9 cellular contexts compared by ENCODE assay signal in genomic region chr20:44601801-44602204, GRCh38. TPM values are rescaled to one million over a fixed set of nuclear protein-coding genes. Genes with fewer than 3 reads are reported as not detected.
DNase-seq lines count a peak whose midpoint lies in the region; ATAC-seq and TF ChIP-seq lines count a peak whose summit lies in the region.
"Had no signal": no experiment of that assay in that cellular context is flagged by ENCODE, and none has a peak within 500 bp of the region (broad histone marks: within the 10 kb centered on the region; RNA-seq: fewer than 3 reads in every experiment).

No MANE protein-coding gene starts in this region.

- no CpG with 5 or more reads among the region's 1 CpG for WGBS in H9 (ENCODE audit: extremely low coverage, insufficient read length, low lambda C conversion rate)

- H3K4me3 ChIP-seq in mucosa of descending colon (no peak overlapping the region), uterus (no peak overlapping the region)

- H2BK5ac ChIP-seq in H9 (ENCODE audit: insufficient read length, low read length): no peak overlapping the region

- H3K4ac ChIP-seq in H9 (ENCODE audit: low read depth, low read length): no peak overlapping the region

- peaks cover 20 to 26% of the 10 kb centered on the region in 2 experiments for H3K4me1 Mint-ChIP-seq in H9

- no peak overlapping the region for H3K18ac ChIP-seq in H9 (ENCODE audit: insufficient read length, low read depth, low read length)

- H2BK120ac ChIP-seq in H9 (ENCODE audit: low read depth, low read length, poor library complexity, severe bottlenecking): no peak overlapping the region

- peaks cover 0 to 3% of the 10 kb centered on the region in 2 experiments; a peak in 3 of 5 replicates for H3K9me3 Mint-ChIP-seq in H9

- no peak overlapping the region for H4K5ac ChIP-seq in H9 (ENCODE audit: insufficient read length, low read depth, low read length)

- H3K4me1 ChIP-seq in mucosa of descending colon (ENCODE audit: low read depth) (peaks cover 7% of the 10 kb centered on the region), uterus (peaks cover 20 to 25% of the 10 kb centered on the region in 2 donors), H9 (ENCODE audit: insufficient read depth, low read length) (peaks cover 8% of the 10 kb centered on the region; the same call in 1 of the 2 replicates)

- no peaks in the 10 kb centered on the region for H3K27me3 Mint-ChIP-seq in H9 (ENCODE audit: low read depth)

- no peak overlapping the region for H2AK5ac ChIP-seq in H9 (ENCODE audit: insufficient read length, low read length)

- no peaks in the 10 kb centered on the region for H3K36me3 ChIP-seq in mucosa of descending colon (ENCODE audit: low read depth)
- no peaks in the 10 kb centered on the region for H3K36me3 ChIP-seq in uterus

- DNase-seq in NCI-H2029 treated with DMSO at 0.1 percent for 48 hours (lab: John Stamatoyannopoulos, UW) (peak; percentile 40), NCI-H2029 (lab: John Stamatoyannopoulos, UW) (no peak), epidermal melanocyte (ENCODE audit: insufficient read length, low spot score) (peak; percentile 86), mucosa of descending colon (peak in 2 of 3 donors; percentile 42 to 49), uterus (peak; percentile 78 to 84), NOMO-1 (lab: John Stamatoyannopoulos, UW; ENCODE audit: unreplicated experiment in 2 of 2) (no peak), Kasumi-1 (lab: John Stamatoyannopoulos, UW) (no peak), H9 (no peak)
- DNase-seq: 8988T had no signal

- H3K23ac ChIP-seq in H9 (ENCODE audit: insufficient read length, low read depth, low read length): no peak overlapping the region

- H3K9me3 ChIP-seq in mucosa of descending colon (no peaks in the 10 kb centered on the region), uterus (no peaks in the 10 kb centered on the region), H9 (ENCODE audit: control insufficient read depth, low read depth, low read length) (no peaks in the 10 kb centered on the region)

- H2AFZ ChIP-seq in H9 (ENCODE audit: low read length): no peak overlapping the region

- no peak for TF ChIP-seq POLR2A in uterus (IDR thresholded peaks at IDR 0.05)

- H2BK12ac ChIP-seq in H9 (ENCODE audit: insufficient read length, low read depth, low read length): no peak overlapping the region

- no peaks in the 10 kb centered on the region for H3K36me3 Mint-ChIP-seq in H9 (ENCODE audit: insufficient read depth in 1 of 3, low read depth in 3 of 3)

- no peaks in the 10 kb centered on the region for H3K23me2 ChIP-seq in H9 (ENCODE audit: insufficient read length, low read depth, low read length, poor library complexity, severe bottlenecking)

- no peak overlapping the region for H3T11ph ChIP-seq in H9 (ENCODE audit: low read length)

- H4K20me1 ChIP-seq in H9 (ENCODE audit: control insufficient read depth, insufficient read depth, insufficient read length): no peaks in the 10 kb centered on the region

- H3K79me1 ChIP-seq in H9 (ENCODE audit: insufficient read depth, low read depth, low read length, poor library complexity, severe bottlenecking): no peaks in the 10 kb centered on the region

- no peak overlapping the region for H3K4me3 Mint-ChIP-seq in H9

- TF ChIP-seq CTCF in mucosa of descending colon (IDR thresholded peaks at IDR 0.05) (no peak), uterus (IDR thresholded peaks at IDR 0.05) (no peak), H9 (conservative IDR thresholded peaks at IDR 0.05) (no peak)

- no peak overlapping the region for H2BK20ac ChIP-seq in H9 (ENCODE audit: low read depth, low read length, poor library complexity, severe bottlenecking)

- no peak overlapping the region for H3K4me2 ChIP-seq in H9 (ENCODE audit: insufficient read depth, insufficient read length, low read length)

- peak; percentile 35 for ATAC-seq in mucosa of descending colon

- no peak overlapping the region for H3K56ac ChIP-seq in H9 (ENCODE audit: insufficient read length, low read depth, low read length)

- no peak overlapping the region for H3K9ac ChIP-seq in H9 (ENCODE audit: extremely low read depth, insufficient read length, low read length)

- H3K14ac ChIP-seq in H9 (ENCODE audit: insufficient read depth, low read length): no peak overlapping the region

- H3K27ac ChIP-seq in uterus: peak overlapping the region; percentile 88 to 94
- H3K27ac ChIP-seq in H9 (ENCODE audit: insufficient read length, low read depth, low read length): no peak overlapping the region

- no peaks in the 10 kb centered on the region for H3K79me2 ChIP-seq in H9 (ENCODE audit: insufficient read depth, low read length)

- no peak overlapping the region for H4K8ac ChIP-seq in H9 (replicated peaks; ENCODE audit: insufficient read length, low read depth, low read length)

- intact Hi-C loops in mucosa of descending colon (cut with DNase I, micrococcal nuclease): loop anchor here (5.0 to 10.0 kb wide), 3 partner anchors 67 to 207 kb away; no protein-coding TSS in a partner anchor
- intact Hi-C loops in uterus (cut with DNase I; ENCODE audit: low total_unique reads): no loop called here

- H4K91ac ChIP-seq in H9 (ENCODE audit: insufficient read length, low read depth, low read length): no peak overlapping the region

- no peak overlapping the region; a peak in 1 of 7 replicates for H3K27ac Mint-ChIP-seq in H9

- H2BK15ac ChIP-seq in H9 (ENCODE audit: low read depth, low read length): no peak overlapping the region

- no peaks in the 10 kb centered on the region for H3K27me3 ChIP-seq in uterus
- no peaks in the 10 kb centered on the region for H3K27me3 ChIP-seq in H9 (ENCODE audit: insufficient read depth, low read length)

RNA-seq across cellular contexts. Expression of gene PKIG, which starts 19.4 kb away (rescaled TPM):
- 100 to 1,000 TPM in 1 of 3 donors, 10 to 100 TPM in 2; 39.9 to 101 (median 42.4) TPM for total RNA-seq in mucosa of descending colon
- 100 to 1,000 TPM in 3 of 4 donors, 10 to 100 TPM in 1; 67.1 to 250 (median 145) TPM for total RNA-seq in uterus
- 23.0 and 27.0 TPM in 2 replicates for total RNA-seq in H9 (2021)

RNA-seq across cellular contexts. Expression of gene ADA, which starts 49.7 kb away (rescaled TPM):
- total RNA-seq in mucosa of descending colon: 1 to 10 TPM; 2.2 to 6.9 (median 5.9) TPM
- total RNA-seq in uterus: 10 to 100 TPM in 1 of 4 donors, 1 to 10 TPM in 2, under 1 TPM in 1; 0.59 to 11.0 (median 4.8) TPM
- total RNA-seq in H9 (2021): 19.2 and 22.0 TPM in 2 replicates

Comparison
In these comparisons a context has a peak if more than half of its experiments do, and no peak if none do; other contexts are left out.
1. DNase-seq: peak in NCI-H2029 treated with DMSO at 0.1 percent for 48 hours (single experiment), epidermal melanocyte (single experiment), mucosa of descending colon (2 of 3) and uterus (2 of 2); none in NCI-H2029 (single experiment), NOMO-1 (0 of 2), Kasumi-1 (0 of 2) and H9 (single experiment).